ENCODE assay signal across 1 cellular context in genomic region chr7:20561908-20562307, GRCh38.
TF ChIP-seq lines count a peak whose summit lies in the region.

No MANE protein-coding gene starts in this region.

TF ChIP-seq in endothelial cell of umbilical vein, 7 proteins besides CTCF, POLR2A, EP300 and RAD21:
- TF ChIP-seq POLR2AphosphoS5 (IDR thresholded peaks at IDR 0.05; ENCODE audit: insufficient read depth, low read depth, low read length), result no peak
- TF ChIP-seq JUN (IDR thresholded peaks at IDR 0.05; ENCODE audit: borderline replicate concordance, insufficient read depth, insufficient read length, low read depth), result no peak
- TF ChIP-seq MAX (IDR thresholded peaks at IDR 0.05; ENCODE audit: insufficient read depth, insufficient read length), result no peak
- no peak for TF ChIP-seq MYC (IDR thresholded peaks at IDR 0.05; ENCODE audit: low read depth, low read length)
- no peak for TF ChIP-seq FOS (IDR thresholded peaks at IDR 0.05; ENCODE audit: borderline replicate concordance, insufficient read depth, low read length)
- no peak for TF ChIP-seq GATA2 (IDR thresholded peaks at IDR 0.05; ENCODE audit: insufficient read depth, insufficient read length, low read depth, low read length)
- TF ChIP-seq EZH2 (IDR thresholded peaks at IDR 0.05; ENCODE audit: borderline replicate concordance, low read depth, low read length, severe bottlenecking), result no peak
